In genomic region chr12:14769837-14770494, GRCh38 we compare ENCODE assay signal across 1 cellular context.
TF ChIP-seq lines count a peak whose summit lies in the region.

No MANE protein-coding gene starts in this region.

TF ChIP-seq in HepG2, 621 proteins besides CTCF, POLR2A, EP300 and RAD21 (continued from another document and continues in another):
- TF ChIP-seq, protein P1, sequence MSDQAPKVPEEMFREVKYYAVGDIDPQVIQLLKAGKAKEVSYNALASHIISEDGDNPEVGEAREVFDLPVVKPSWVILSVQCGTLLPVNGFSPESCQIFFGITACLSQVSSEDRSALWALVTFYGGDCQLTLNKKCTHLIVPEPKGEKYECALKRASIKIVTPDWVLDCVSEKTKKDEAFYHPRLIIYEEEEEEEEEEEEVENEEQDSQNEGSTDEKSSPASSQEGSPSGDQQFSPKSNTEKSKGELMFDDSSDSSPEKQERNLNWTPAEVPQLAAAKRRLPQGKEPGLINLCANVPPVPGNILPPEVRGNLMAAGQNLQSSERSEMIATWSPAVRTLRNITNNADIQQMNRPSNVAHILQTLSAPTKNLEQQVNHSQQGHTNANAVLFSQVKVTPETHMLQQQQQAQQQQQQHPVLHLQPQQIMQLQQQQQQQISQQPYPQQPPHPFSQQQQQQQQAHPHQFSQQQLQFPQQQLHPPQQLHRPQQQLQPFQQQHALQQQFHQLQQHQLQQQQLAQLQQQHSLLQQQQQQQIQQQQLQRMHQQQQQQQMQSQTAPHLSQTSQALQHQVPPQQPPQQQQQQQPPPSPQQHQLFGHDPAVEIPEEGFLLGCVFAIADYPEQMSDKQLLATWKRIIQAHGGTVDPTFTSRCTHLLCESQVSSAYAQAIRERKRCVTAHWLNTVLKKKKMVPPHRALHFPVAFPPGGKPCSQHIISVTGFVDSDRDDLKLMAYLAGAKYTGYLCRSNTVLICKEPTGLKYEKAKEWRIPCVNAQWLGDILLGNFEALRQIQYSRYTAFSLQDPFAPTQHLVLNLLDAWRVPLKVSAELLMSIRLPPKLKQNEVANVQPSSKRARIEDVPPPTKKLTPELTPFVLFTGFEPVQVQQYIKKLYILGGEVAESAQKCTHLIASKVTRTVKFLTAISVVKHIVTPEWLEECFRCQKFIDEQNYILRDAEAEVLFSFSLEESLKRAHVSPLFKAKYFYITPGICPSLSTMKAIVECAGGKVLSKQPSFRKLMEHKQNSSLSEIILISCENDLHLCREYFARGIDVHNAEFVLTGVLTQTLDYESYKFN (CRISPR knock-in tag; conservative IDR thresholded peaks at IDR 0.05) = no peak
- TF ChIP-seq ZSCAN25 (CRISPR knock-in tag; IDR thresholded peaks at IDR 0.05) = 0 out of 2 replicates have a peak, but pooled peaks have one; percentile 31
- TF ChIP-seq MBNL3 (CRISPR knock-in tag; conservative IDR thresholded peaks at IDR 0.05) = no peak
- TF ChIP-seq SP140L (CRISPR knock-in tag; IDR thresholded peaks at IDR 0.05; ENCODE audit: borderline replicate concordance) = no peak
- no peak for TF ChIP-seq NFYC (CRISPR knock-in tag; IDR thresholded peaks at IDR 0.05)
- no peak for TF ChIP-seq MED13 (CRISPR knock-in tag; IDR thresholded peaks at IDR 0.05)
- peak; percentile 69 for TF ChIP-seq ASH2L (IDR thresholded peaks at IDR 0.05; ENCODE audit: insufficient read length, low read depth, low read length)
- TF ChIP-seq REPIN1 (CRISPR knock-in tag; IDR thresholded peaks at IDR 0.05; ENCODE audit: borderline replicate concordance, low read depth) = peak; percentile 59; the same call in 1 of the 2 replicates
- TF ChIP-seq, protein P2, sequence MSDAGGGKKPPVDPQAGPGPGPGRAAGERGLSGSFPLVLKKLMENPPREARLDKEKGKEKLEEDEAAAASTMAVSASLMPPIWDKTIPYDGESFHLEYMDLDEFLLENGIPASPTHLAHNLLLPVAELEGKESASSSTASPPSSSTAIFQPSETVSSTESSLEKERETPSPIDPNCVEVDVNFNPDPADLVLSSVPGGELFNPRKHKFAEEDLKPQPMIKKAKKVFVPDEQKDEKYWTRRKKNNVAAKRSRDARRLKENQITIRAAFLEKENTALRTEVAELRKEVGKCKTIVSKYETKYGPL (CRISPR knock-in tag; IDR thresholded peaks at IDR 0.05) = no peak; the same call in 1 of the 2 replicates
- TF ChIP-seq MEF2D (CRISPR knock-in tag; IDR thresholded peaks at IDR 0.05) = no peak; the same call in 1 of the 2 replicates
- no peak for TF ChIP-seq SP4 (CRISPR knock-in tag; IDR thresholded peaks at IDR 0.05)
- TF ChIP-seq ZNF292 (CRISPR knock-in tag; IDR thresholded peaks at IDR 0.05; ENCODE audit: borderline replicate concordance, low read depth) = peak; percentile 45; the same call in 1 of the 2 replicates
- 0 out of 2 replicates have a peak, but pooled peaks have one; percentile 60 for TF ChIP-seq ZNF260 (CRISPR knock-in tag; IDR thresholded peaks at IDR 0.05; ENCODE audit: borderline replicate concordance, low read depth)
- TF ChIP-seq ATF3 (CRISPR knock-in tag; IDR thresholded peaks at IDR 0.05) = no peak
- peak; percentile 59 for TF ChIP-seq HNF1B (CRISPR knock-in tag; IDR thresholded peaks at IDR 0.05)
- no peak for TF ChIP-seq SATB2 (CRISPR knock-in tag; IDR thresholded peaks at IDR 0.05)
- TF ChIP-seq KLF15 (CRISPR knock-in tag; IDR thresholded peaks at IDR 0.05; ENCODE audit: borderline replicate concordance) = no peak
- TF ChIP-seq ZC3H4 (CRISPR knock-in tag; IDR thresholded peaks at IDR 0.05; ENCODE audit: borderline replicate concordance) = peak; percentile 99
- no peak for TF ChIP-seq ZBTB21 (CRISPR knock-in tag; IDR thresholded peaks at IDR 0.05)
- TF ChIP-seq JUND (CRISPR knock-in tag; IDR thresholded peaks at IDR 0.05) = no peak
- TF ChIP-seq MED1 (CRISPR knock-in tag; IDR thresholded peaks at IDR 0.05) = peak; percentile 54; the same call in 1 of the 2 replicates
- TF ChIP-seq ZNF263 (CRISPR knock-in tag; IDR thresholded peaks at IDR 0.05) = no peak
- TF ChIP-seq KAT7 (CRISPR knock-in tag; IDR thresholded peaks at IDR 0.05; ENCODE audit: borderline replicate concordance) = 0 out of 2 replicates have a peak, but pooled peaks have one; percentile 67
- TF ChIP-seq ZFP90 (CRISPR knock-in tag; IDR thresholded peaks at IDR 0.05; ENCODE audit: borderline replicate concordance) = no peak; the same call in 1 of the 2 replicates
- TF ChIP-seq ZNF720 (CRISPR knock-in tag; IDR thresholded peaks at IDR 0.05) = no peak
- TF ChIP-seq, protein P3, sequence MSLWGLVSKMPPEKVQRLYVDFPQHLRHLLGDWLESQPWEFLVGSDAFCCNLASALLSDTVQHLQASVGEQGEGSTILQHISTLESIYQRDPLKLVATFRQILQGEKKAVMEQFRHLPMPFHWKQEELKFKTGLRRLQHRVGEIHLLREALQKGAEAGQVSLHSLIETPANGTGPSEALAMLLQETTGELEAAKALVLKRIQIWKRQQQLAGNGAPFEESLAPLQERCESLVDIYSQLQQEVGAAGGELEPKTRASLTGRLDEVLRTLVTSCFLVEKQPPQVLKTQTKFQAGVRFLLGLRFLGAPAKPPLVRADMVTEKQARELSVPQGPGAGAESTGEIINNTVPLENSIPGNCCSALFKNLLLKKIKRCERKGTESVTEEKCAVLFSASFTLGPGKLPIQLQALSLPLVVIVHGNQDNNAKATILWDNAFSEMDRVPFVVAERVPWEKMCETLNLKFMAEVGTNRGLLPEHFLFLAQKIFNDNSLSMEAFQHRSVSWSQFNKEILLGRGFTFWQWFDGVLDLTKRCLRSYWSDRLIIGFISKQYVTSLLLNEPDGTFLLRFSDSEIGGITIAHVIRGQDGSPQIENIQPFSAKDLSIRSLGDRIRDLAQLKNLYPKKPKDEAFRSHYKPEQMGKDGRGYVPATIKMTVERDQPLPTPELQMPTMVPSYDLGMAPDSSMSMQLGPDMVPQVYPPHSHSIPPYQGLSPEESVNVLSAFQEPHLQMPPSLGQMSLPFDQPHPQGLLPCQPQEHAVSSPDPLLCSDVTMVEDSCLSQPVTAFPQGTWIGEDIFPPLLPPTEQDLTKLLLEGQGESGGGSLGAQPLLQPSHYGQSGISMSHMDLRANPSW (CRISPR knock-in tag; IDR thresholded peaks at IDR 0.05; ENCODE audit: borderline replicate concordance) = peak; percentile 42; the same call in 1 of the 2 replicates
- TF ChIP-seq ZNF256 (CRISPR knock-in tag; conservative IDR thresholded peaks at IDR 0.05) = no peak
- TF ChIP-seq FOXO4 (CRISPR knock-in tag; conservative IDR thresholded peaks at IDR 0.05) = no peak
- TF ChIP-seq CENPT (CRISPR knock-in tag; IDR thresholded peaks at IDR 0.05; ENCODE audit: low read depth) = peak; percentile 70; the same call in 1 of the 2 replicates
- no peak for TF ChIP-seq ZBTB10 (CRISPR knock-in tag; IDR thresholded peaks at IDR 0.05; ENCODE audit: borderline replicate concordance)
- no peak for TF ChIP-seq GTF2F1 (IDR thresholded peaks at IDR 0.05; ENCODE audit: low read length)
- peak; percentile 36; the same call in 1 of the 2 replicates for TF ChIP-seq FOXC1 (CRISPR knock-in tag; IDR thresholded peaks at IDR 0.05; ENCODE audit: borderline replicate concordance)
- TF ChIP-seq NR1H2 (CRISPR knock-in tag; IDR thresholded peaks at IDR 0.05; ENCODE audit: borderline replicate concordance, low read depth) = 0 out of 2 replicates have a peak, but pooled peaks have one; percentile 1
- TF ChIP-seq FOXK1 (CRISPR knock-in tag; IDR thresholded peaks at IDR 0.05; ENCODE audit: borderline replicate concordance, low read depth) = 0 out of 2 replicates have a peak, but pooled peaks have one; percentile 25
- TF ChIP-seq MNT (IDR thresholded peaks at IDR 0.05) = no peak
- TF ChIP-seq, protein P4, sequence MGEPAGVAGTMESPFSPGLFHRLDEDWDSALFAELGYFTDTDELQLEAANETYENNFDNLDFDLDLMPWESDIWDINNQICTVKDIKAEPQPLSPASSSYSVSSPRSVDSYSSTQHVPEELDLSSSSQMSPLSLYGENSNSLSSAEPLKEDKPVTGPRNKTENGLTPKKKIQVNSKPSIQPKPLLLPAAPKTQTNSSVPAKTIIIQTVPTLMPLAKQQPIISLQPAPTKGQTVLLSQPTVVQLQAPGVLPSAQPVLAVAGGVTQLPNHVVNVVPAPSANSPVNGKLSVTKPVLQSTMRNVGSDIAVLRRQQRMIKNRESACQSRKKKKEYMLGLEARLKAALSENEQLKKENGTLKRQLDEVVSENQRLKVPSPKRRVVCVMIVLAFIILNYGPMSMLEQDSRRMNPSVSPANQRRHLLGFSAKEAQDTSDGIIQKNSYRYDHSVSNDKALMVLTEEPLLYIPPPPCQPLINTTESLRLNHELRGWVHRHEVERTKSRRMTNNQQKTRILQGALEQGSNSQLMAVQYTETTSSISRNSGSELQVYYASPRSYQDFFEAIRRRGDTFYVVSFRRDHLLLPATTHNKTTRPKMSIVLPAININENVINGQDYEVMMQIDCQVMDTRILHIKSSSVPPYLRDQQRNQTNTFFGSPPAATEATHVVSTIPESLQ (CRISPR knock-in tag; conservative IDR thresholded peaks at IDR 0.05) = 0 out of 2 replicates have a peak, but pooled peaks have one; percentile 12
- TF ChIP-seq HDAC2 (CRISPR knock-in tag; IDR thresholded peaks at IDR 0.05) = 0 out of 2 replicates have a peak, but pooled peaks have one; percentile 50
- no peak for TF ChIP-seq ZNF276 (CRISPR knock-in tag; IDR thresholded peaks at IDR 0.05; ENCODE audit: low read depth)
- TF ChIP-seq ZNF343 (CRISPR knock-in tag; IDR thresholded peaks at IDR 0.05) = no peak
- TF ChIP-seq PPARG (CRISPR knock-in tag; conservative IDR thresholded peaks at IDR 0.05) = no peak
- TF ChIP-seq TBP (CRISPR knock-in tag; IDR thresholded peaks at IDR 0.05) = no peak
- TF ChIP-seq ZNF570 (CRISPR knock-in tag; IDR thresholded peaks at IDR 0.05; ENCODE audit: borderline replicate concordance) = no peak; the same call in 1 of the 2 replicates
- TF ChIP-seq ZMYM4 (CRISPR knock-in tag; IDR thresholded peaks at IDR 0.05) = peak; percentile 82
- peak; percentile 16 for TF ChIP-seq U2AF1 (optimal IDR thresholded peaks at IDR 0.05; ENCODE audit: low read depth, low read length)
